Comparison of ENCODE assay signal across 1 cellular context in the genomic region with DNA sequence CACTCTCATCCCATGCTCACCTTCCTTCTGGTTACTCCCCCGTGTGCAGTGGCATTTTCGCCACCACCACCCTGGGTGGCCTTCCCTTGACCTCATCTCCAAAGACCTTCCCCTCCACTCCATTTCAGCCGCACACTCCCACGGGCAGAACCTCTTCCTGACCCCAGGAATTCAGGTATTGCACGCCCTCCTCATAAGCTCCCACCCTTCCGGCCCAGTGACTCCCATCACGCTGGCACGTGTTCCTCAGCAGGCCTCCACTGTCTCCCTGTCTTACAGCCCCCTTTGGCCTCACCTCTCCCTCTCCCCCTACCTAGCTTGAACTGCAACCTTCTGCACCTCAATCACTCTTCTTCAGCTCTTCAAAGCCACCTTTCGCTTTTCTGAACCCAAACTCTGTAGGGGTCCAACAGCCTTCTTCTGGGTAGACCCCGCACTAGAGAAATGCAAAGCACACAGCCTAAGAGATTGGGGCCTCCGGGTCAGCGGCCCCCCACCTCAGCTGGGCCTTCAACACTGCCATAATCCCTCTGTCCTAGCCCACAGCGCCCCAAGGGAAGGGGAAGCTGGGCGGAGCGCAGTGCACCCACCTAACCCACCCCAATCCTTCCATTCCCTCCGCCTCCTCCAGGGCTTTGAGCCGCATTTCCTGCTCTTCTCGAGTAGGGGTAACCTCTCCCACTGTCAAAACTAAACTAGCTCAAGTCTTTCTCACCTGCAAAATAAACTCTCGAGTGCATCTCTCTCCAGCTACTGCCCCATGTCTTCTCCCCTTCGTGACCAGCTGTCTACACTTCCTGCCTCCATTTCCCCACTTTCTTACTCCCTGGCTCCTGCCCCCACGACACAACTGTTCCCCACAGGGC.
TF ChIP-seq lines count a peak whose summit lies in the region.

No MANE protein-coding gene starts in this region.

TF ChIP-seq in K562, 482 proteins besides CTCF, POLR2A, EP300 and RAD21 (continues in another document):
- TF ChIP-seq NCOR1 (IDR thresholded peaks at IDR 0.05) (0 out of 2 replicates have a peak, but pooled peaks have one; percentile 16), FOXA1 (IDR thresholded peaks at IDR 0.05; ENCODE audit: borderline replicate concordance) (no peak), ZNF232 (CRISPR knock-in tag; IDR thresholded peaks at IDR 0.05) (no peak), GATAD2A (IDR thresholded peaks at IDR 0.05) (peak; percentile 8), TGIF2 (CRISPR knock-in tag; IDR thresholded peaks at IDR 0.05) (no peak), HMG20A (CRISPR knock-in tag; conservative IDR thresholded peaks at IDR 0.05) (no peak), FOXK1 (CRISPR knock-in tag; IDR thresholded peaks at IDR 0.05; ENCODE audit: borderline replicate concordance) (no peak), PTBP1 (IDR thresholded peaks at IDR 0.05; ENCODE audit: low read depth, low read length) (no peak), ZNF384 (IDR thresholded peaks at IDR 0.05; ENCODE audit: low read depth, low read length) (no peak), SREBF2 (CRISPR knock-in tag; IDR thresholded peaks at IDR 0.05) (no peak; the same call in 1 of the 2 replicates), ZNF561 (CRISPR knock-in tag; conservative IDR thresholded peaks at IDR 0.05) (no peak), ZNF41 (CRISPR knock-in tag; conservative IDR thresholded peaks at IDR 0.05) (no peak), ZNF696 (CRISPR knock-in tag; conservative IDR thresholded peaks at IDR 0.05) (no peak), EP400 (IDR thresholded peaks at IDR 0.05) (peak; percentile 56; the same call in 1 of the 2 replicates), CCAR2 (IDR thresholded peaks at IDR 0.05; ENCODE audit: low read depth, low read length) (no peak), ELF1 (tag; IDR thresholded peaks at IDR 0.05) (no peak), MYC (IDR thresholded peaks at IDR 0.05; ENCODE audit: low read depth, low read length) (peak; percentile 58; the same call in 1 of the 2 replicates), MYC (CRISPR knock-in tag; IDR thresholded peaks at IDR 0.05; ENCODE audit: borderline replicate concordance, low read depth) (no peak), CHD4 (IDR thresholded peaks at IDR 0.05; ENCODE audit: insufficient read depth, insufficient replicate concordance, low read depth, low read length, poor library complexity, severe bottlenecking) (no peak), CBX3 (IDR thresholded peaks at IDR 0.05; ENCODE audit: borderline replicate concordance in 1 of 2, low read length in 2 of 2) (no peak), ZNF584 (CRISPR knock-in tag; IDR thresholded peaks at IDR 0.05; ENCODE audit: low read depth) (no peak), HDAC8 (tag; IDR thresholded peaks at IDR 0.05) (no peak), SAFB2 (IDR thresholded peaks at IDR 0.05; ENCODE audit: borderline replicate concordance, low read depth, low read length, severe bottlenecking) (no peak), ZFX (CRISPR knock-in tag; IDR thresholded peaks at IDR 0.05) (peak; percentile 53; the same call in 1 of the 2 replicates), ZNF785 (CRISPR knock-in tag; IDR thresholded peaks at IDR 0.05) (no peak), ATF1 (CRISPR knock-in tag; IDR thresholded peaks at IDR 0.05) (no peak), ATF1 (tag; IDR thresholded peaks at IDR 0.05) (no peak), TRIM24 (IDR thresholded peaks at IDR 0.05) (no peak), PHF21A (IDR thresholded peaks at IDR 0.05; ENCODE audit: borderline replicate concordance, low read depth) (no peak), NFYB (IDR thresholded peaks at IDR 0.05; ENCODE audit: extremely low read depth, insufficient read length) (no peak)
- TF ChIP-seq, protein P1, sequence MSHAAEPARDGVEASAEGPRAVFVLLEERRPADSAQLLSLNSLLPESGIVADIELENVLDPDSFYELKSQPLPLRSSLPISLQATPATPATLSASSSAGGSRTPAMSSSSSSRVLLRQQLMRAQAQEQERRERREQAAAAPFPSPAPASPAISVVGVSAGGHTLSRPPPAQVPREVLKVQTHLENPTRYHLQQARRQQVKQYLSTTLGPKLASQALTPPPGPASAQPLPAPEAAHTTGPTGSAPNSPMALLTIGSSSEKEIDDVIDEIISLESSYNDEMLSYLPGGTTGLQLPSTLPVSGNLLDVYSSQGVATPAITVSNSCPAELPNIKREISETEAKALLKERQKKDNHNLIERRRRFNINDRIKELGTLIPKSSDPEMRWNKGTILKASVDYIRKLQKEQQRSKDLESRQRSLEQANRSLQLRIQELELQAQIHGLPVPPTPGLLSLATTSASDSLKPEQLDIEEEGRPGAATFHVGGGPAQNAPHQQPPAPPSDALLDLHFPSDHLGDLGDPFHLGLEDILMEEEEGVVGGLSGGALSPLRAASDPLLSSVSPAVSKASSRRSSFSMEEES (CRISPR knock-in tag; IDR thresholded peaks at IDR 0.05): no peak
- TF ChIP-seq, protein P2, sequence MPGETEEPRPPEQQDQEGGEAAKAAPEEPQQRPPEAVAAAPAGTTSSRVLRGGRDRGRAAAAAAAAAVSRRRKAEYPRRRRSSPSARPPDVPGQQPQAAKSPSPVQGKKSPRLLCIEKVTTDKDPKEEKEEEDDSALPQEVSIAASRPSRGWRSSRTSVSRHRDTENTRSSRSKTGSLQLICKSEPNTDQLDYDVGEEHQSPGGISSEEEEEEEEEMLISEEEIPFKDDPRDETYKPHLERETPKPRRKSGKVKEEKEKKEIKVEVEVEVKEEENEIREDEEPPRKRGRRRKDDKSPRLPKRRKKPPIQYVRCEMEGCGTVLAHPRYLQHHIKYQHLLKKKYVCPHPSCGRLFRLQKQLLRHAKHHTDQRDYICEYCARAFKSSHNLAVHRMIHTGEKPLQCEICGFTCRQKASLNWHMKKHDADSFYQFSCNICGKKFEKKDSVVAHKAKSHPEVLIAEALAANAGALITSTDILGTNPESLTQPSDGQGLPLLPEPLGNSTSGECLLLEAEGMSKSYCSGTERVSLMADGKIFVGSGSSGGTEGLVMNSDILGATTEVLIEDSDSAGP (CRISPR knock-in tag; IDR thresholded peaks at IDR 0.05): no peak
- TF ChIP-seq, protein P3, sequence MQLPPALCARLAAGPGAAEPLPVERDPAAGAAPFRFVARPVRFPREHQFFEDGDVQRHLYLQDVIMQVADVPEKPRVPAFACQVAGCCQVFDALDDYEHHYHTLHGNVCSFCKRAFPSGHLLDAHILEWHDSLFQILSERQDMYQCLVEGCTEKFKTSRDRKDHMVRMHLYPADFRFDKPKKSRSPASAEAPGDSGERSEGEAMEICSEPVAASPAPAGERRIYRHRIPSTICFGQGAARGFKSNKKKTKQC (CRISPR knock-in tag; IDR thresholded peaks at IDR 0.05): no peak
- TF ChIP-seq, protein P4, sequence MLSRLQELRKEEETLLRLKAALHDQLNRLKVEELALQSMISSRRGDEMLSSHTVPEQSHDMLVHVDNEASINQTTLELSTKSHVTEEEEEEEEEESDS (CRISPR knock-in tag; IDR thresholded peaks at IDR 0.05): no peak
- TF ChIP-seq, protein P5, sequence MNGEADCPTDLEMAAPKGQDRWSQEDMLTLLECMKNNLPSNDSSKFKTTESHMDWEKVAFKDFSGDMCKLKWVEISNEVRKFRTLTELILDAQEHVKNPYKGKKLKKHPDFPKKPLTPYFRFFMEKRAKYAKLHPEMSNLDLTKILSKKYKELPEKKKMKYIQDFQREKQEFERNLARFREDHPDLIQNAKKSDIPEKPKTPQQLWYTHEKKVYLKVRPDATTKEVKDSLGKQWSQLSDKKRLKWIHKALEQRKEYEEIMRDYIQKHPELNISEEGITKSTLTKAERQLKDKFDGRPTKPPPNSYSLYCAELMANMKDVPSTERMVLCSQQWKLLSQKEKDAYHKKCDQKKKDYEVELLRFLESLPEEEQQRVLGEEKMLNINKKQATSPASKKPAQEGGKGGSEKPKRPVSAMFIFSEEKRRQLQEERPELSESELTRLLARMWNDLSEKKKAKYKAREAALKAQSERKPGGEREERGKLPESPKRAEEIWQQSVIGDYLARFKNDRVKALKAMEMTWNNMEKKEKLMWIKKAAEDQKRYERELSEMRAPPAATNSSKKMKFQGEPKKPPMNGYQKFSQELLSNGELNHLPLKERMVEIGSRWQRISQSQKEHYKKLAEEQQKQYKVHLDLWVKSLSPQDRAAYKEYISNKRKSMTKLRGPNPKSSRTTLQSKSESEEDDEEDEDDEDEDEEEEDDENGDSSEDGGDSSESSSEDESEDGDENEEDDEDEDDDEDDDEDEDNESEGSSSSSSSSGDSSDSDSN (IDR thresholded peaks at IDR 0.05; ENCODE audit: borderline replicate concordance in 1 of 2, low read depth in 2 of 2, low read length in 2 of 2): no peak
- TF ChIP-seq, protein P6, sequence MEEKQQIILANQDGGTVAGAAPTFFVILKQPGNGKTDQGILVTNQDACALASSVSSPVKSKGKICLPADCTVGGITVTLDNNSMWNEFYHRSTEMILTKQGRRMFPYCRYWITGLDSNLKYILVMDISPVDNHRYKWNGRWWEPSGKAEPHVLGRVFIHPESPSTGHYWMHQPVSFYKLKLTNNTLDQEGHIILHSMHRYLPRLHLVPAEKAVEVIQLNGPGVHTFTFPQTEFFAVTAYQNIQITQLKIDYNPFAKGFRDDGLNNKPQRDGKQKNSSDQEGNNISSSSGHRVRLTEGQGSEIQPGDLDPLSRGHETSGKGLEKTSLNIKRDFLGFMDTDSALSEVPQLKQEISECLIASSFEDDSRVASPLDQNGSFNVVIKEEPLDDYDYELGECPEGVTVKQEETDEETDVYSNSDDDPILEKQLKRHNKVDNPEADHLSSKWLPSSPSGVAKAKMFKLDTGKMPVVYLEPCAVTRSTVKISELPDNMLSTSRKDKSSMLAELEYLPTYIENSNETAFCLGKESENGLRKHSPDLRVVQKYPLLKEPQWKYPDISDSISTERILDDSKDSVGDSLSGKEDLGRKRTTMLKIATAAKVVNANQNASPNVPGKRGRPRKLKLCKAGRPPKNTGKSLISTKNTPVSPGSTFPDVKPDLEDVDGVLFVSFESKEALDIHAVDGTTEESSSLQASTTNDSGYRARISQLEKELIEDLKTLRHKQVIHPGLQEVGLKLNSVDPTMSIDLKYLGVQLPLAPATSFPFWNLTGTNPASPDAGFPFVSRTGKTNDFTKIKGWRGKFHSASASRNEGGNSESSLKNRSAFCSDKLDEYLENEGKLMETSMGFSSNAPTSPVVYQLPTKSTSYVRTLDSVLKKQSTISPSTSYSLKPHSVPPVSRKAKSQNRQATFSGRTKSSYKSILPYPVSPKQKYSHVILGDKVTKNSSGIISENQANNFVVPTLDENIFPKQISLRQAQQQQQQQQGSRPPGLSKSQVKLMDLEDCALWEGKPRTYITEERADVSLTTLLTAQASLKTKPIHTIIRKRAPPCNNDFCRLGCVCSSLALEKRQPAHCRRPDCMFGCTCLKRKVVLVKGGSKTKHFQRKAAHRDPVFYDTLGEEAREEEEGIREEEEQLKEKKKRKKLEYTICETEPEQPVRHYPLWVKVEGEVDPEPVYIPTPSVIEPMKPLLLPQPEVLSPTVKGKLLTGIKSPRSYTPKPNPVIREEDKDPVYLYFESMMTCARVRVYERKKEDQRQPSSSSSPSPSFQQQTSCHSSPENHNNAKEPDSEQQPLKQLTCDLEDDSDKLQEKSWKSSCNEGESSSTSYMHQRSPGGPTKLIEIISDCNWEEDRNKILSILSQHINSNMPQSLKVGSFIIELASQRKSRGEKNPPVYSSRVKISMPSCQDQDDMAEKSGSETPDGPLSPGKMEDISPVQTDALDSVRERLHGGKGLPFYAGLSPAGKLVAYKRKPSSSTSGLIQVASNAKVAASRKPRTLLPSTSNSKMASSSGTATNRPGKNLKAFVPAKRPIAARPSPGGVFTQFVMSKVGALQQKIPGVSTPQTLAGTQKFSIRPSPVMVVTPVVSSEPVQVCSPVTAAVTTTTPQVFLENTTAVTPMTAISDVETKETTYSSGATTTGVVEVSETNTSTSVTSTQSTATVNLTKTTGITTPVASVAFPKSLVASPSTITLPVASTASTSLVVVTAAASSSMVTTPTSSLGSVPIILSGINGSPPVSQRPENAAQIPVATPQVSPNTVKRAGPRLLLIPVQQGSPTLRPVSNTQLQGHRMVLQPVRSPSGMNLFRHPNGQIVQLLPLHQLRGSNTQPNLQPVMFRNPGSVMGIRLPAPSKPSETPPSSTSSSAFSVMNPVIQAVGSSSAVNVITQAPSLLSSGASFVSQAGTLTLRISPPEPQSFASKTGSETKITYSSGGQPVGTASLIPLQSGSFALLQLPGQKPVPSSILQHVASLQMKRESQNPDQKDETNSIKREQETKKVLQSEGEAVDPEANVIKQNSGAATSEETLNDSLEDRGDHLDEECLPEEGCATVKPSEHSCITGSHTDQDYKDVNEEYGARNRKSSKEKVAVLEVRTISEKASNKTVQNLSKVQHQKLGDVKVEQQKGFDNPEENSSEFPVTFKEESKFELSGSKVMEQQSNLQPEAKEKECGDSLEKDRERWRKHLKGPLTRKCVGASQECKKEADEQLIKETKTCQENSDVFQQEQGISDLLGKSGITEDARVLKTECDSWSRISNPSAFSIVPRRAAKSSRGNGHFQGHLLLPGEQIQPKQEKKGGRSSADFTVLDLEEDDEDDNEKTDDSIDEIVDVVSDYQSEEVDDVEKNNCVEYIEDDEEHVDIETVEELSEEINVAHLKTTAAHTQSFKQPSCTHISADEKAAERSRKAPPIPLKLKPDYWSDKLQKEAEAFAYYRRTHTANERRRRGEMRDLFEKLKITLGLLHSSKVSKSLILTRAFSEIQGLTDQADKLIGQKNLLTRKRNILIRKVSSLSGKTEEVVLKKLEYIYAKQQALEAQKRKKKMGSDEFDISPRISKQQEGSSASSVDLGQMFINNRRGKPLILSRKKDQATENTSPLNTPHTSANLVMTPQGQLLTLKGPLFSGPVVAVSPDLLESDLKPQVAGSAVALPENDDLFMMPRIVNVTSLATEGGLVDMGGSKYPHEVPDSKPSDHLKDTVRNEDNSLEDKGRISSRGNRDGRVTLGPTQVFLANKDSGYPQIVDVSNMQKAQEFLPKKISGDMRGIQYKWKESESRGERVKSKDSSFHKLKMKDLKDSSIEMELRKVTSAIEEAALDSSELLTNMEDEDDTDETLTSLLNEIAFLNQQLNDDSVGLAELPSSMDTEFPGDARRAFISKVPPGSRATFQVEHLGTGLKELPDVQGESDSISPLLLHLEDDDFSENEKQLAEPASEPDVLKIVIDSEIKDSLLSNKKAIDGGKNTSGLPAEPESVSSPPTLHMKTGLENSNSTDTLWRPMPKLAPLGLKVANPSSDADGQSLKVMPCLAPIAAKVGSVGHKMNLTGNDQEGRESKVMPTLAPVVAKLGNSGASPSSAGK (IDR thresholded peaks at IDR 0.05): peak; percentile 94
- TF ChIP-seq, protein P7, sequence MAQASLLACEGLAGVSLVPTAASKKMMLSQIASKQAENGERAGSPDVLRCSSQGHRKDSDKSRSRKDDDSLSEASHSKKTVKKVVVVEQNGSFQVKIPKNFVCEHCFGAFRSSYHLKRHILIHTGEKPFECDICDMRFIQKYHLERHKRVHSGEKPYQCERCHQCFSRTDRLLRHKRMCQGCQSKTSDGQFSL (CRISPR knock-in tag; IDR thresholded peaks at IDR 0.05): no peak
- TF ChIP-seq, protein P7 (tag; IDR thresholded peaks at IDR 0.05): no peak
- TF ChIP-seq, protein P8, sequence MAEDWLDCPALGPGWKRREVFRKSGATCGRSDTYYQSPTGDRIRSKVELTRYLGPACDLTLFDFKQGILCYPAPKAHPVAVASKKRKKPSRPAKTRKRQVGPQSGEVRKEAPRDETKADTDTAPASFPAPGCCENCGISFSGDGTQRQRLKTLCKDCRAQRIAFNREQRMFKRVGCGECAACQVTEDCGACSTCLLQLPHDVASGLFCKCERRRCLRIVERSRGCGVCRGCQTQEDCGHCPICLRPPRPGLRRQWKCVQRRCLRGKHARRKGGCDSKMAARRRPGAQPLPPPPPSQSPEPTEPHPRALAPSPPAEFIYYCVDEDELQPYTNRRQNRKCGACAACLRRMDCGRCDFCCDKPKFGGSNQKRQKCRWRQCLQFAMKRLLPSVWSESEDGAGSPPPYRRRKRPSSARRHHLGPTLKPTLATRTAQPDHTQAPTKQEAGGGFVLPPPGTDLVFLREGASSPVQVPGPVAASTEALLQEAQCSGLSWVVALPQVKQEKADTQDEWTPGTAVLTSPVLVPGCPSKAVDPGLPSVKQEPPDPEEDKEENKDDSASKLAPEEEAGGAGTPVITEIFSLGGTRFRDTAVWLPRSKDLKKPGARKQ (CRISPR knock-in tag; IDR thresholded peaks at IDR 0.05): no peak
